In the genomic region with DNA sequence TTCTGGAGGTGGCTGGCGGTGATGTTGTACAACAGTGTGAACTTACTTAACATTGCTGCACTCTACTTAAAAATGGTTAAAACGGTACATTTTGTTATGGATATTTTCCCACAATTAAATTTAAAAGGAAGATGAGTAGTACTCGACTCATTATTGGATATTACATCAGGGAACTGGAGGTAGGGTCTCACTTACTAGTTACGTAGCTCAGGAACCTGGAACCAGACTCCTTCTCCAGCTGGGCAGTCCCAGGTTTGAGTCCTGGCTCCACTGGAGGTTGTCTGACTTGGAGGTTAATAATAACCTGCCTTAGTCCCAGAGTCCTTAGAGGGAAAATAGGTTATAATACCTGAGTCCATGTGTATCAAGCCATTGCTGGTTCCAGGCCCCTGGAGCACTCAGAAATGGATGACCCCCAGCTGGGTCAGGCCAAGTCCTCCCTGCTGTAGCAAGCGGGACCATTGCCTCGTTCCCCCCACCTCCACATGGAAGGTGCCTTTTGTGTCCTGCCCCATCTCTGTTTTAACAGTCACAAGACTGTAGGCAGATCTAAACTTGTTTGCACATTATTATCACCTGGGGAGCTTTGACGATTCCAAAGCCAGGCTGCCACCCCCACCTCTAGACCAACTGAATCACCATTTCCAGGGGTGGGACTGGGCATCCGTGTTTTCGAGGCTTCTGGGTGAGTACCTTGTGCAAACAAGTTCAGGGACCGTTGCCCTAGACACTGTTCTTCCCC, we compare ENCODE assay signal across 21 cellular contexts.
DNase-seq lines count a peak whose midpoint lies in the region; ATAC-seq, FAIRE-seq and TF ChIP-seq lines count a peak whose summit lies in the region.
"Had no signal": no experiment of that assay in that cellular context is flagged by ENCODE, and none has a peak within 500 bp of the region (broad histone marks: within the 10 kb centered on the region; RNA-seq: fewer than 3 reads in every experiment).

No MANE protein-coding gene starts in this region.

- dilution Hi-C loops in mammary epithelial cell (cut with HindIII; ENCODE audit: low sequenced_read_pairs) = loop anchor here (10.0 kb wide), 1 partner anchor 120 kb away; no protein-coding TSS in a partner anchor

- peaks cover 69% of the 10 kb centered on the region for H4K20me1 ChIP-seq in HepG2 (ENCODE audit: insufficient read depth, low read length)
- H4K20me1 ChIP-seq in mammary epithelial cell (ENCODE audit: insufficient read depth, low read length) = no peaks in the 10 kb centered on the region

- CTCF ChIA-PET in HepG2 (lab: Yijun Ruan, JAX; ENCODE audit: low intra/inter-chr PET ratio, low total read pairs) (no interaction called here), mammary epithelial cell (lab: Charles Lee; ENCODE audit: low non-redundant PET) (interaction anchor here (0.8 kb wide), 1 partner anchor 62 kb away, joined by 4 read pairs; no protein-coding TSS in a partner anchor)

- in situ Hi-C loops in HepG2 (cut with HindIII; ENCODE audit: extremely low pct_ligation_motif_present, low pct_unique_long_range_greater_than_20kb) (loop anchor here (10.0 kb wide), 1 partner anchor 120 kb away; no protein-coding TSS in a partner anchor), mammary epithelial cell (cut with MboI; ENCODE audit: low sequenced_read_pairs in 2 of 2) (no loop called here)

- H3K79me2 ChIP-seq in HepG2 (ENCODE audit: insufficient read depth, low read length) (peaks cover 87% of the 10 kb centered on the region), mammary epithelial cell (ENCODE audit: insufficient read depth, low read length) (peaks cover 94% of the 10 kb centered on the region)

- no peak for TF ChIP-seq RAD21 in HepG2 (CRISPR knock-in tag; IDR thresholded peaks at IDR 0.05)

- no peak overlapping the region for H3K27ac Mint-ChIP-seq in chondrocyte (ENCODE audit: unreplicated experiment)
- H3K27ac Mint-ChIP-seq: activated T-cell treated with anti-CD3 and anti-CD28 coated beads, Interleukin-2, amount 50 U/mL, for 72 hours had no signal

- H3K4me1 ChIP-seq in HepG2 (ENCODE audit: insufficient read depth, low read length) (peaks cover 89% of the 10 kb centered on the region), right lobe of liver (no peaks in the 10 kb centered on the region), mammary epithelial cell (ENCODE audit: insufficient read depth, low read length) (peaks cover 40% of the 10 kb centered on the region)

- POLR2A ChIA-PET in HepG2 (lab: Yijun Ruan, JAX) = no interaction called here

- peak overlapping the region; percentile 37; the same call in 1 of the 2 replicates for H3K4me2 ChIP-seq in HepG2 (ENCODE audit: low read depth, low read length)
- peak overlapping the region; percentile 63 for H3K4me2 ChIP-seq in mammary epithelial cell (ENCODE audit: insufficient read depth, low read depth, low read length)

- H3K4me3 Mint-ChIP-seq in chondrocyte (ENCODE audit: unreplicated experiment) = no peak overlapping the region
- H3K4me3 Mint-ChIP-seq: activated T-cell treated with anti-CD3 and anti-CD28 coated beads, Interleukin-2, amount 50 U/mL, for 72 hours; effector memory CD8-positive, alpha-beta T cell had no signal

- TF ChIP-seq EP300 in HepG2 (IDR thresholded peaks at IDR 0.05; ENCODE audit: low read depth in 2 of 2, low read length in 2 of 2) (no peak), HepG2 (CRISPR knock-in tag; IDR thresholded peaks at IDR 0.05; ENCODE audit: borderline replicate concordance) (no peak)

- H2AFZ ChIP-seq in HepG2 (ENCODE audit: low read length) (no peak overlapping the region), mammary epithelial cell (ENCODE audit: low read depth, low read length) (peak overlapping the region; percentile 57)

- TF ChIP-seq POLR2A in HepG2 (IDR thresholded peaks at IDR 0.05; ENCODE audit: insufficient read depth in 1 of 2, low read depth in 2 of 2, low read length in 2 of 2) (no peak), right lobe of liver (IDR thresholded peaks at IDR 0.05) (no peak), lower leg skin (IDR thresholded peaks at IDR 0.05) (no peak)

- H3K36me3 ChIP-seq in HepG2 (replicated peaks in 1 of 2; ENCODE audit: control insufficient read depth in 1 of 2, insufficient read depth in 2 of 2, low read length in 2 of 2) (no peaks in the 10 kb centered on the region; a peak in 1 of 5 replicates), right lobe of liver (no peaks in the 10 kb centered on the region), mammary epithelial cell (ENCODE audit: insufficient read depth, low read length) (no peaks in the 10 kb centered on the region)
- H3K36me3 ChIP-seq: ascending aorta had no signal

- H3K9me3 ChIP-seq in HepG2 (ENCODE audit: low read length) = no peaks in the 10 kb centered on the region
- H3K9me3 ChIP-seq in right lobe of liver = no peaks in the 10 kb centered on the region
- H3K9me3 ChIP-seq in mammary epithelial cell (replicated peaks; ENCODE audit: insufficient read depth, low read length) = no peaks in the 10 kb centered on the region
- H3K9me3 ChIP-seq: ascending aorta had no signal

- peaks cover 58% of the 10 kb centered on the region for H3K4me1 Mint-ChIP-seq in chondrocyte (ENCODE audit: low read depth)

- H3K9ac ChIP-seq in HepG2 (ENCODE audit: insufficient read depth, low read depth, low read length) (no peak overlapping the region), mammary epithelial cell (ENCODE audit: insufficient read depth, low read length) (peak overlapping the region; percentile 53)

- DNase-seq in HepG2 (ENCODE audit: low spot score) (peak; percentile 35), right lobe of liver (no peak), mammary epithelial cell (peak; percentile 94), lower leg skin (ENCODE audit: low spot score in 2 of 2) (peak; percentile 59 to 80), activated T-cell treated with anti-CD3 and anti-CD28 coated beads for 4 hours (no peak), chondrocyte (ENCODE audit: low spot score) (no peak), NCI-H774 (lab: John Stamatoyannopoulos, UW) (no peak)
- DNase-seq: activated CD4-positive, alpha-beta T cell treated with anti-CD3 and anti-CD28 coated beads for 1 hour; activated naive CD4-positive, alpha-beta T cell treated with anti-CD3 and anti-CD28 coated beads, Interleukin-2, amount 50 U/mL, for 16 hours; activated T-cell treated with anti-CD3 and anti-CD28 coated beads, Interleukin-2, amount 50 U/mL, for 72 hours; cerebellar nuclear complex; effector memory CD8-positive, alpha-beta T cell; head of caudate nucleus; NCI-H2107; retina; Right ventricle myocardium superior; stimulated activated CD8-positive, alpha-beta memory T cell treated with anti-CD3 and anti-CD28 coated beads, Interleukin-4, amount 100 ng/mL, for 48 hours had no signal

- no peak for FAIRE-seq in HepG2 (lab: Jason Lieb, UNC)
- FAIRE-seq: K562 had no signal

- no peak overlapping the region for H3K4me3 ChIP-seq in HepG2 (replicated peaks in 1 of 3; ENCODE audit: insufficient read depth in 1 of 3, low read depth in 2 of 3, low read length in 3 of 3)
- no peak overlapping the region for H3K4me3 ChIP-seq in right lobe of liver
- H3K4me3 ChIP-seq in mammary epithelial cell (replicated peaks in 1 of 3; ENCODE audit: insufficient read depth in 1 of 3, low read depth in 2 of 3, low read length in 3 of 3) = peak overlapping the region in 2 of 3 experiments; percentile 8 to 20
- H3K4me3 ChIP-seq in lower leg skin (ENCODE audit: low read depth, poor library complexity, severe bottlenecking) = no peak overlapping the region
- H3K4me3 ChIP-seq: ascending aorta, K562 had no signal

- no peaks in the 10 kb centered on the region for H3K36me3 Mint-ChIP-seq in chondrocyte (ENCODE audit: low read depth)

- no peaks in the 10 kb centered on the region for H3K27me3 ChIP-seq in HepG2 (ENCODE audit: control insufficient read depth in 1 of 2, insufficient read depth in 2 of 2, low read length in 2 of 2)
- no peaks in the 10 kb centered on the region for H3K27me3 ChIP-seq in right lobe of liver
- no peaks in the 10 kb centered on the region for H3K27me3 ChIP-seq in mammary epithelial cell (ENCODE audit: insufficient read depth, low read length)
- H3K27me3 ChIP-seq: ascending aorta had no signal

- intact Hi-C loops in HepG2 (cut with micrococcal nuclease; ENCODE audit: unreplicated experiment) (loop anchor here (5.0 to 10.0 kb wide), 4 partner anchors 53 to 333 kb away; no protein-coding TSS in a partner anchor), right lobe of liver (cut with DNase I) (loop anchor here in 1 of 2 donors (10.0 kb wide), 1 partner anchor 280 kb away; no protein-coding TSS in a partner anchor), mammary epithelial cell (cut with micrococcal nuclease) (loop anchor here (5.0 to 10.0 kb wide), 3 partner anchors 282 to 330 kb away; no protein-coding TSS in a partner anchor), lower leg skin (cut with DNase I; ENCODE audit: low total_unique reads) (no loop called here)

- no peak overlapping the region for H3K27ac ChIP-seq in HepG2 (ENCODE audit: extremely low read length, insufficient read depth, low read length)
- H3K27ac ChIP-seq in right lobe of liver = no peak overlapping the region
- peak overlapping the region; percentile 87 for H3K27ac ChIP-seq in mammary epithelial cell (ENCODE audit: insufficient read depth, low read depth, low read length)
- H3K27ac ChIP-seq: ascending aorta, C4-2B had no signal

- BruUV-seq in HepG2 (replicated peaks; lab: Mats Ljungman, UMichigan) = no TSS peak
- BruUV-seq in mammary epithelial cell (replicated peaks; lab: Mats Ljungman, UMichigan) = TSS peak; percentile 64

- ATAC-seq in HepG2 = peak; percentile 20
- ATAC-seq in right lobe of liver = no peak
- ATAC-seq in GM21528 (IDR thresholded peaks at IDR 0.05; ENCODE audit: low FRiP score, unreplicated experiment) = no peak
- ATAC-seq: activated T-cell treated with anti-CD3 and anti-CD28 coated beads, Interleukin-2, amount 50 U/mL, for 72 hours; effector memory CD8-positive, alpha-beta T cell; K562 had no signal

- no peaks in the 10 kb centered on the region for H3K27me3 Mint-ChIP-seq in chondrocyte (ENCODE audit: low read depth)

- TF ChIP-seq CTCF in HepG2 (CRISPR knock-in tag; IDR thresholded peaks at IDR 0.05) = no peak
- no peak for TF ChIP-seq CTCF in right lobe of liver (IDR thresholded peaks at IDR 0.05)
- TF ChIP-seq CTCF in mammary epithelial cell (conservative IDR thresholded peaks at IDR 0.05 in 1 of 2, IDR thresholded peaks at IDR 0.05 in 1 of 2; ENCODE audit: extremely low read depth in 1 of 2, insufficient read depth in 1 of 2, low read depth in 1 of 2, low read length in 2 of 2) = no peak
- no peak for TF ChIP-seq CTCF in lower leg skin (IDR thresholded peaks at IDR 0.05)
- TF ChIP-seq CTCF in chondrocyte (IDR thresholded peaks at IDR 0.05) = no peak

- WGBS in HepG2 (ENCODE audit: low lambda C conversion rate) = 68% methylated on average over 6 of the region's 10 CpGs
- 49% methylated on average over 8 of the region's 10 CpGs for WGBS in right lobe of liver (ENCODE audit: insufficient coverage, low coverage, low lambda C conversion rate, missing lambda C conversion rate)
- 17% methylated on average over 7 of the region's 10 CpGs for WGBS in mammary epithelial cell (ENCODE audit: low coverage, missing lambda C conversion rate)
- WGBS in lower leg skin, 2 donors = 47 to 72% methylated on average over 10 of the region's 10 CpGs

- no peaks in the 10 kb centered on the region for H3K9me3 Mint-ChIP-seq in chondrocyte (ENCODE audit: low read depth)
- H3K9me3 Mint-ChIP-seq: activated T-cell treated with anti-CD3 and anti-CD28 coated beads, Interleukin-2, amount 50 U/mL, for 72 hours; effector memory CD8-positive, alpha-beta T cell had no signal

TF ChIP-seq in HepG2, 621 proteins besides CTCF, POLR2A, EP300 and RAD21 (continues in another document):
- no peak for TF ChIP-seq NR2F1 (CRISPR knock-in tag; IDR thresholded peaks at IDR 0.05)

Comparison
In these comparisons a context has a peak if more than half of its experiments do, and no peak if none do; other contexts are left out.
1. DNase-seq: peak in HepG2 (single experiment), mammary epithelial cell (single experiment) and lower leg skin (2 of 2); none in right lobe of liver (0 of 3), activated T-cell treated with anti-CD3 and anti-CD28 coated beads for 4 hours (single experiment), chondrocyte (single experiment) and NCI-H774 (single experiment).
2. H3K4me3 ChIP-seq: peak in mammary epithelial cell (2 of 3); none in HepG2 (0 of 3), right lobe of liver (0 of 3) and lower leg skin (single experiment).